12 cellular contexts compared by ENCODE assay signal in genomic region chr6:88662163-88662580, GRCh38.
DNase-seq lines count a peak whose midpoint lies in the region; ATAC-seq and TF ChIP-seq lines count a peak whose summit lies in the region.
"Had no signal": no experiment of that assay in that cellular context is flagged by ENCODE, and none has a peak within 500 bp of the region (broad histone marks: within the 10 kb centered on the region; RNA-seq: fewer than 3 reads in every experiment).

No MANE protein-coding gene starts in this region.

- ATAC-seq in GM18870 (IDR thresholded peaks at IDR 0.05; ENCODE audit: unreplicated experiment) (peak; percentile 51), GM21723 (IDR thresholded peaks at IDR 0.05; ENCODE audit: unreplicated experiment) (peak; percentile 62), omental fat pad (ENCODE audit: low FRiP score) (no peak)

- H3K4me3 Mint-ChIP-seq in CD14-positive monocyte = no peak overlapping the region
- H3K4me3 Mint-ChIP-seq: activated T-helper 1 cell treated with anti-CD3 and anti-CD28 coated beads, Interleukin-12 subunit alpha, Interleukin-12 subunit beta, Interleukin-2, Interleukin-4 antibody, amounts not matched to agents 30 ng/mL and 10 ng/mL and 1 ng/mL, durations not matched to agents 14 hours and 24 hours and 36 hours; central memory CD8-positive, alpha-beta T cell had no signal

- DNase-seq in KBM-7 (peak; percentile 52), glomerular visceral epithelial cell (ENCODE audit: extremely low spot score) (peak; percentile 91), NOMO-1 treated with DMSO at 0.1 percent for 48 hours (lab: John Stamatoyannopoulos, UW; ENCODE audit: unreplicated experiment) (no peak), CD14-positive monocyte (ENCODE audit: low spot score) (no peak), G401 (ENCODE audit: low spot score) (no peak), omental fat pad (ENCODE audit: low spot score) (no peak)
- DNase-seq: DND-41, foreskin fibroblast had no signal

- peaks cover 24 to 56% of the 10 kb centered on the region in 2 donors for H3K36me3 Mint-ChIP-seq in CD14-positive monocyte

- no peaks in the 10 kb centered on the region for H3K27me3 Mint-ChIP-seq in CD14-positive monocyte (ENCODE audit: low read depth in 3 of 3)
- H3K27me3 Mint-ChIP-seq: central memory CD8-positive, alpha-beta T cell had no signal

- H3K9me3 Mint-ChIP-seq in CD14-positive monocyte = peaks cover 39 to 78% (median 65%) of the 10 kb centered on the region in 7 donors

- peak overlapping the region in 2 of 7 donors; percentile 12 to 47 for H3K27ac Mint-ChIP-seq in CD14-positive monocyte
- H3K27ac Mint-ChIP-seq: activated T-helper 1 cell treated with anti-CD3 and anti-CD28 coated beads, Interleukin-12 subunit alpha, Interleukin-12 subunit beta, Interleukin-2, Interleukin-4 antibody, amounts not matched to agents 30 ng/mL and 10 ng/mL and 1 ng/mL, durations not matched to agents 14 hours and 24 hours and 36 hours had no signal

- intact Hi-C loops in CD14-positive monocyte (cut with micrococcal nuclease) = no loop called here

- in situ Hi-C loops in KBM-7 (cut with MboI; ENCODE audit: low pct_unique_long_range_greater_than_20kb, low sequenced_read_pairs) = no loop called here
- in situ Hi-C loops in G401 (cut with HindIII; ENCODE audit: low sequenced_read_pairs) = no loop called here

- H3K4me1 Mint-ChIP-seq in CD14-positive monocyte = no peaks in the 10 kb centered on the region

- TF ChIP-seq CTCF in CD14-positive monocyte (IDR thresholded peaks at IDR 0.05) (no peak), omental fat pad (IDR thresholded peaks at IDR 0.05) (no peak)

Comparison
In these comparisons a context has a peak if more than half of its experiments do, and no peak if none do; other contexts are left out.
1. DNase-seq: peak in KBM-7 (single experiment) and glomerular visceral epithelial cell (single experiment); none in NOMO-1 treated with DMSO at 0.1 percent for 48 hours (single experiment), CD14-positive monocyte (single experiment), G401 (single experiment) and omental fat pad (single experiment).